In genomic region chr20:44908987-44909871, GRCh38 we compare ENCODE assay signal across 8 cellular contexts. TPM values are rescaled to one million over a fixed set of nuclear protein-coding genes. Genes with fewer than 3 reads are reported as not detected.
DNase-seq lines count a peak whose midpoint lies in the region; ATAC-seq and TF ChIP-seq lines count a peak whose summit lies in the region.

No MANE protein-coding gene starts in this region.

- no peak overlapping the region for H3K27ac ChIP-seq in BLaER1

- H3K4me1 Mint-ChIP-seq in natural killer cell, result peaks cover 16 to 19% of the 10 kb centered on the region in 2 donors

- peaks cover 65% of the 10 kb centered on the region for H3K36me3 ChIP-seq in BLaER1

- H3K4me2 ChIP-seq in BLaER1, result peak overlapping the region; percentile 88

- H3K27me3 ChIP-seq in BLaER1, result no peaks in the 10 kb centered on the region

- no peak for ATAC-seq in natural killer cell
- no peak for ATAC-seq in HG03457 (IDR thresholded peaks at IDR 0.05; ENCODE audit: unreplicated experiment)
- ATAC-seq in GM21825 (IDR thresholded peaks at IDR 0.05; ENCODE audit: unreplicated experiment), result no peak

- no peaks in the 10 kb centered on the region for H3K9me3 ChIP-seq in BLaER1

- H3K27ac Mint-ChIP-seq in natural killer cell, result peak overlapping the region; percentile 67 to 72

- intact Hi-C loops in natural killer cell (cut with micrococcal nuclease), result no loop called here

- peaks cover 10% of the 10 kb centered on the region for H3K36me3 Mint-ChIP-seq in natural killer cell

- H3K4me3 Mint-ChIP-seq in natural killer cell, result peak overlapping the region; percentile 86

- H3K27me3 Mint-ChIP-seq in natural killer cell (ENCODE audit: low read depth in 2 of 2), result no peaks in the 10 kb centered on the region

- no peaks in the 10 kb centered on the region for H3K9me3 Mint-ChIP-seq in natural killer cell

- peak overlapping the region; percentile 81 for H3K9ac ChIP-seq in BLaER1

- no peak for TF ChIP-seq CTCF in natural killer cell (IDR thresholded peaks at IDR 0.05)

- DNase-seq in KG1 (lab: John Stamatoyannopoulos, UW) (peak; percentile 64), cerebellar cortex (ENCODE audit: low spot score) (peak; percentile 26), natural killer cell (no peak), NCI-H345 (lab: John Stamatoyannopoulos, UW) (no peak)
- no peak for DNase-seq in stimulated activated CD4-positive, alpha-beta T cell treated with anti-CD3 and anti-CD28 coated beads, Interleukin-15, amount 100 ng/mL, for 24 hours

- peaks cover 24% of the 10 kb centered on the region for H3K4me1 ChIP-seq in BLaER1

- peak overlapping the region; percentile 84 for H3K4me3 ChIP-seq in BLaER1

- peaks cover 46% of the 10 kb centered on the region for H4K20me1 ChIP-seq in BLaER1

RNA-seq across cellular contexts. Expression of gene PABPC1L, which starts 0.6 kb away (rescaled TPM):
- total RNA-seq in natural killer cell, result 10 to 100 TPM; 31.7 to 64.9 (median 48.1) TPM

RNA-seq across cellular contexts. Expression of gene YWHAB, which starts 23.7 kb away (rescaled TPM):
- total RNA-seq in natural killer cell, result 100 to 1,000 TPM; 137 to 199 (median 179) TPM

RNA-seq across cellular contexts. Expression of gene TOMM34, which starts 51.0 kb away (rescaled TPM):
- 1 to 10 TPM; 8.5 to 9.2 (median 8.8) TPM for total RNA-seq in natural killer cell

RNA-seq across cellular contexts. Expression of gene STK4, which starts 57.1 kb away (rescaled TPM):
- total RNA-seq in natural killer cell, result 100 to 1,000 TPM; 351 to 394 (median 366) TPM

Comparison
In these comparisons a context has a peak if more than half of its experiments do, and no peak if none do; other contexts are left out.
1. DNase-seq: peak in KG1 (single experiment) and cerebellar cortex (single experiment); none in natural killer cell (single experiment), stimulated activated CD4-positive, alpha-beta T cell treated with anti-CD3 and anti-CD28 coated beads, Interleukin-15, amount 100 ng/mL, for 24 hours (single experiment) and NCI-H345 (single experiment).